ENCODE assay signal across 1 cellular context in genomic region chr21:42734323-42734971, GRCh38.
TF ChIP-seq lines count a peak whose summit lies in the region.

No MANE protein-coding gene starts in this region.

TF ChIP-seq in HepG2, 621 proteins besides CTCF, POLR2A, EP300 and RAD21 (continued from another document and continues in another):
- TF ChIP-seq, protein P1, sequence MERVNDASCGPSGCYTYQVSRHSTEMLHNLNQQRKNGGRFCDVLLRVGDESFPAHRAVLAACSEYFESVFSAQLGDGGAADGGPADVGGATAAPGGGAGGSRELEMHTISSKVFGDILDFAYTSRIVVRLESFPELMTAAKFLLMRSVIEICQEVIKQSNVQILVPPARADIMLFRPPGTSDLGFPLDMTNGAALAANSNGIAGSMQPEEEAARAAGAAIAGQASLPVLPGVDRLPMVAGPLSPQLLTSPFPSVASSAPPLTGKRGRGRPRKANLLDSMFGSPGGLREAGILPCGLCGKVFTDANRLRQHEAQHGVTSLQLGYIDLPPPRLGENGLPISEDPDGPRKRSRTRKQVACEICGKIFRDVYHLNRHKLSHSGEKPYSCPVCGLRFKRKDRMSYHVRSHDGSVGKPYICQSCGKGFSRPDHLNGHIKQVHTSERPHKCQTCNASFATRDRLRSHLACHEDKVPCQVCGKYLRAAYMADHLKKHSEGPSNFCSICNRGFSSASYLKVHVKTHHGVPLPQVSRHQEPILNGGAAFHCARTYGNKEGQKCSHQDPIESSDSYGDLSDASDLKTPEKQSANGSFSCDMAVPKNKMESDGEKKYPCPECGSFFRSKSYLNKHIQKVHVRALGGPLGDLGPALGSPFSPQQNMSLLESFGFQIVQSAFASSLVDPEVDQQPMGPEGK (CRISPR knock-in tag; IDR thresholded peaks at IDR 0.05): peak; percentile 39; the same call in 1 of the 2 replicates
- TF ChIP-seq PAWR (CRISPR knock-in tag; IDR thresholded peaks at IDR 0.05; ENCODE audit: borderline replicate concordance) (no peak), ZNF263 (CRISPR knock-in tag; IDR thresholded peaks at IDR 0.05) (no peak), U2AF2 (IDR thresholded peaks at IDR 0.05; ENCODE audit: low read depth, low read length) (no peak), SAFB2 (CRISPR knock-in tag; IDR thresholded peaks at IDR 0.05; ENCODE audit: borderline replicate concordance, low read depth) (no peak), DDIT3 (CRISPR knock-in tag; IDR thresholded peaks at IDR 0.05) (no peak), MYPOP (CRISPR knock-in tag; IDR thresholded peaks at IDR 0.05) (no peak), MBD4 (IDR thresholded peaks at IDR 0.05; ENCODE audit: borderline replicate concordance, low read length) (no peak), IRX3 (CRISPR knock-in tag; IDR thresholded peaks at IDR 0.05; ENCODE audit: borderline replicate concordance, low read depth) (no peak), ZFP36L1 (CRISPR knock-in tag; IDR thresholded peaks at IDR 0.05) (no peak), ZNF468 (CRISPR knock-in tag; IDR thresholded peaks at IDR 0.05) (no peak), GLI4 (CRISPR knock-in tag; IDR thresholded peaks at IDR 0.05; ENCODE audit: borderline replicate concordance) (no peak), FOXP1 (IDR thresholded peaks at IDR 0.05) (peak; percentile 85), FOXP1 (CRISPR knock-in tag; IDR thresholded peaks at IDR 0.05) (peak; percentile 91), ZNF790 (CRISPR knock-in tag; IDR thresholded peaks at IDR 0.05; ENCODE audit: borderline replicate concordance) (no peak), RFX3 (CRISPR knock-in tag; IDR thresholded peaks at IDR 0.05) (no peak), ZNF225 (CRISPR knock-in tag; IDR thresholded peaks at IDR 0.05) (no peak), CREBL2 (CRISPR knock-in tag; IDR thresholded peaks at IDR 0.05; ENCODE audit: borderline replicate concordance) (no peak), ZZZ3 (CRISPR knock-in tag; IDR thresholded peaks at IDR 0.05; ENCODE audit: borderline replicate concordance) (no peak), IRF2 (CRISPR knock-in tag; IDR thresholded peaks at IDR 0.05) (peak; percentile 55; the same call in 1 of the 2 replicates), ZKSCAN8 (CRISPR knock-in tag; IDR thresholded peaks at IDR 0.05; ENCODE audit: borderline replicate concordance) (no peak), NFRKB (IDR thresholded peaks at IDR 0.05) (no peak), ZNF546 (CRISPR knock-in tag; conservative IDR thresholded peaks at IDR 0.05) (no peak), ZNF572 (CRISPR knock-in tag; IDR thresholded peaks at IDR 0.05) (no peak), ZNF564 (CRISPR knock-in tag; IDR thresholded peaks at IDR 0.05) (no peak), CEBPB (IDR thresholded peaks at IDR 0.05; ENCODE audit: borderline replicate concordance, low read depth, low read length) (peak; percentile 84), IKZF1 (IDR thresholded peaks at IDR 0.05) (no peak), NFATC3 (CRISPR knock-in tag; IDR thresholded peaks at IDR 0.05) (no peak), ZNF530 (CRISPR knock-in tag; IDR thresholded peaks at IDR 0.05; ENCODE audit: low read depth) (no peak), TAF15 (IDR thresholded peaks at IDR 0.05; ENCODE audit: low read depth, low read length, poor library complexity, severe bottlenecking) (no peak), ATRX (CRISPR knock-in tag; IDR thresholded peaks at IDR 0.05; ENCODE audit: borderline replicate concordance) (no peak), TEAD2 (CRISPR knock-in tag; IDR thresholded peaks at IDR 0.05) (no peak), MLLT10 (CRISPR knock-in tag; IDR thresholded peaks at IDR 0.05) (no peak), ZNF30 (CRISPR knock-in tag; IDR thresholded peaks at IDR 0.05) (no peak), XRCC5 (optimal IDR thresholded peaks at IDR 0.05; ENCODE audit: low read length) (no peak), ZBTB1 (CRISPR knock-in tag; IDR thresholded peaks at IDR 0.05; ENCODE audit: borderline replicate concordance) (no peak), MYNN (CRISPR knock-in tag; IDR thresholded peaks at IDR 0.05; ENCODE audit: low read depth) (no peak), ZBTB3 (CRISPR knock-in tag; IDR thresholded peaks at IDR 0.05; ENCODE audit: borderline replicate concordance, low read depth) (no peak), KLF11 (CRISPR knock-in tag; IDR thresholded peaks at IDR 0.05) (no peak), REST (IDR thresholded peaks at IDR 0.05; ENCODE audit: borderline replicate concordance in 1 of 2, low read depth in 1 of 2, low read length in 2 of 2) (no peak), HBP1 (CRISPR knock-in tag; IDR thresholded peaks at IDR 0.05; ENCODE audit: low read depth) (no peak), RXRB (CRISPR knock-in tag; IDR thresholded peaks at IDR 0.05; ENCODE audit: borderline replicate concordance) (peak; percentile 82), FOSL2 (CRISPR knock-in tag; IDR thresholded peaks at IDR 0.05) (no peak; the same call in 1 of the 2 replicates), KDM1A (CRISPR knock-in tag; IDR thresholded peaks at IDR 0.05) (peak; percentile 88), NFIC (IDR thresholded peaks at IDR 0.05; ENCODE audit: low read length) (peak; percentile 73), ZBTB8A (CRISPR knock-in tag; IDR thresholded peaks at IDR 0.05; ENCODE audit: borderline replicate concordance, low read depth) (no peak), ZFYVE20 (CRISPR knock-in tag; IDR thresholded peaks at IDR 0.05; ENCODE audit: borderline replicate concordance, low read depth) (no peak), PHF8 (CRISPR knock-in tag; IDR thresholded peaks at IDR 0.05) (no peak), ZNF331 (CRISPR knock-in tag; IDR thresholded peaks at IDR 0.05) (peak; percentile 35; the same call in 1 of the 2 replicates)
- TF ChIP-seq, protein P2, sequence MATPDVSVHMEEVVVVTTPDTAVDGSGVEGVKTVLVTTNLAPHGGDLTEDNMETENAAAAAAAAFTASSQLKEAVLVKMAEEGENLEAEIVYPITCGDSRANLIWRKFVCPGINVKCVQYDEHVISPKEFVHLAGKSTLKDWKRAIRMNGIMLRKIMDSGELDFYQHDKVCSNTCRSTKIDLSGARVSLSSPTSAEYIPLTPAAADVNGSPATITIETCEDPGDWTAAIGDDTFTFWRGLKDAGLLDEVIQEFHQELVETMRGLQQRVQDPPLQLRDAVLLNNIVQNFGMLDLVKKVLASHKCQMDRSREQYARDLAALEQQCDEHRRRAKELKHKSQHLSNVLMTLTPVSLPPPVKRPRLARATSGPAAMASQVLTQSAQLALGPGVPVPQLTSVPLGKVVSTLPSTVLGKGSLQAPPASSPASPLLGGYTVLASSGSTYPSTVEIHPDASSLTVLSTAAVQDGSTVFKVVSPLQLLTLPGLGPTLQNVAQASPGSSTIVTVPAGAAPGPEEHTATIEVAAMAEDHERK (CRISPR knock-in tag; IDR thresholded peaks at IDR 0.05; ENCODE audit: low read depth): no peak
- TF ChIP-seq, protein P3, sequence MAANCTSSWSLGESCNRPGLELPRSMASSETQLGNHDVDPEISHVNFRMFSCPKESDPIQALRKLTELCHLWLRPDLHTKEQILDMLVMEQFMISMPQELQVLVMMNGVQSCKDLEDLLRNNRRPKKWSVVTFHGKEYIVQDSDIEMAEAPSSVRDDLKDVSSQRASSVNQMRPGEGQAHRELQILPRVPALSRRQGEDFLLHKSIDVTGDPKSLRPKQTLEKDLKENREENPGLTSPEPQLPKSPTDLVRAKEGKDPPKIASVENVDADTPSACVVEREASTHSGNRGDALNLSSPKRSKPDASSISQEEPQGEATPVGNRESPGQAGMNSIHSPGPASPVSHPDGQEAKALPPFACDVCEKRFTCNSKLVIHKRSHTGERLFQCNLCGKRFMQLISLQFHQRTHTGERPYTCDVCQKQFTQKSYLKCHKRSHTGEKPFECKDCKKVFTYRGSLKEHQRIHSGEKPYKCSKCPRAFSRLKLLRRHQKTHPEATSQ (CRISPR knock-in tag; IDR thresholded peaks at IDR 0.05; ENCODE audit: borderline replicate concordance): no peak; the same call in 1 of the 2 replicates
- TF ChIP-seq, protein P4, sequence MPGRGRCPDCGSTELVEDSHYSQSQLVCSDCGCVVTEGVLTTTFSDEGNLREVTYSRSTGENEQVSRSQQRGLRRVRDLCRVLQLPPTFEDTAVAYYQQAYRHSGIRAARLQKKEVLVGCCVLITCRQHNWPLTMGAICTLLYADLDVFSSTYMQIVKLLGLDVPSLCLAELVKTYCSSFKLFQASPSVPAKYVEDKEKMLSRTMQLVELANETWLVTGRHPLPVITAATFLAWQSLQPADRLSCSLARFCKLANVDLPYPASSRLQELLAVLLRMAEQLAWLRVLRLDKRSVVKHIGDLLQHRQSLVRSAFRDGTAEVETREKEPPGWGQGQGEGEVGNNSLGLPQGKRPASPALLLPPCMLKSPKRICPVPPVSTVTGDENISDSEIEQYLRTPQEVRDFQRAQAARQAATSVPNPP (CRISPR knock-in tag; IDR thresholded peaks at IDR 0.05): no peak
- TF ChIP-seq, protein P5, sequence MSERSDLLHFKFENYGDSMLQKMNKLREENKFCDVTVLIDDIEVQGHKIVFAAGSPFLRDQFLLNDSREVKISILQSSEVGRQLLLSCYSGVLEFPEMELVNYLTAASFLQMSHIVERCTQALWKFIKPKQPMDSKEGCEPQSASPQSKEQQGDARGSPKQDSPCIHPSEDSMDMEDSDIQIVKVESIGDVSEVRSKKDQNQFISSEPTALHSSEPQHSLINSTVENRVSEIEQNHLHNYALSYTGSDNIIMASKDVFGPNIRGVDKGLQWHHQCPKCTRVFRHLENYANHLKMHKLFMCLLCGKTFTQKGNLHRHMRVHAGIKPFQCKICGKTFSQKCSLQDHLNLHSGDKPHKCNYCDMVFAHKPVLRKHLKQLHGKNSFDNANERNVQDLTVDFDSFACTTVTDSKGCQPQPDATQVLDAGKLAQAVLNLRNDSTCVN (CRISPR knock-in tag; IDR thresholded peaks at IDR 0.05; ENCODE audit: borderline replicate concordance): no peak
- TF ChIP-seq, protein P6, sequence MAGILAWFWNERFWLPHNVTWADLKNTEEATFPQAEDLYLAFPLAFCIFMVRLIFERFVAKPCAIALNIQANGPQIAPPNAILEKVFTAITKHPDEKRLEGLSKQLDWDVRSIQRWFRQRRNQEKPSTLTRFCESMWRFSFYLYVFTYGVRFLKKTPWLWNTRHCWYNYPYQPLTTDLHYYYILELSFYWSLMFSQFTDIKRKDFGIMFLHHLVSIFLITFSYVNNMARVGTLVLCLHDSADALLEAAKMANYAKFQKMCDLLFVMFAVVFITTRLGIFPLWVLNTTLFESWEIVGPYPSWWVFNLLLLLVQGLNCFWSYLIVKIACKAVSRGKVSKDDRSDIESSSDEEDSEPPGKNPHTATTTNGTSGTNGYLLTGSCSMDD (CRISPR knock-in tag; IDR thresholded peaks at IDR 0.05): no peak
- TF ChIP-seq, protein P7, sequence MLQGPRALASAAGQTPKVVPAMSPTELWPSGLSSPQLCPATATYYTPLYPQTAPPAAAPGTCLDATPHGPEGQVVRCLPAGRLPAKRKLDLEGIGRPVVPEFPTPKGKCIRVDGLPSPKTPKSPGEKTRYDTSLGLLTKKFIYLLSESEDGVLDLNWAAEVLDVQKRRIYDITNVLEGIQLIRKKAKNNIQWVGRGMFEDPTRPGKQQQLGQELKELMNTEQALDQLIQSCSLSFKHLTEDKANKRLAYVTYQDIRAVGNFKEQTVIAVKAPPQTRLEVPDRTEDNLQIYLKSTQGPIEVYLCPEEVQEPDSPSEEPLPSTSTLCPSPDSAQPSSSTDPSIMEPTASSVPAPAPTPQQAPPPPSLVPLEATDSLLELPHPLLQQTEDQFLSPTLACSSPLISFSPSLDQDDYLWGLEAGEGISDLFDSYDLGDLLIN (CRISPR knock-in tag; IDR thresholded peaks at IDR 0.05; ENCODE audit: borderline replicate concordance): no peak
